Comparison of ENCODE assay signal across 11 cellular contexts in genomic region chr17:77387891-77388290, GRCh38.
DNase-seq lines count a peak whose midpoint lies in the region; ATAC-seq and TF ChIP-seq lines count a peak whose summit lies in the region.
"Had no signal": no experiment of that assay in that cellular context is flagged by ENCODE, and none has a peak within 500 bp of the region (broad histone marks: within the 10 kb centered on the region; RNA-seq: fewer than 3 reads in every experiment).

No MANE protein-coding gene starts in this region.

- H3K27ac ChIP-seq in BLaER1 treated with 17β-estradiol and CSF1 and Interleukin-3, amounts not matched to agents 10 nM and 100 nM, result peak overlapping the region; percentile 57 to 91 (median 85); a peak in 20 of 22 replicates
- H3K27ac ChIP-seq in Panc1 (ENCODE audit: low read length), result peak overlapping the region; percentile 84
- H3K27ac ChIP-seq in gastroesophageal sphincter, result peak overlapping the region; percentile 44 to 99 (median 92)

- H3K27ac Mint-ChIP-seq in progenitor cell of endocrine pancreas, result peak overlapping the region; percentile 88

- H3K27me3 ChIP-seq in BLaER1 treated with 17β-estradiol and CSF1 and Interleukin-3, amounts not matched to agents 10 nM and 100 nM, result no peaks in the 10 kb centered on the region
- no peaks in the 10 kb centered on the region for H3K27me3 ChIP-seq in Panc1 (ENCODE audit: control insufficient read depth, insufficient read depth, low read length)
- no peaks in the 10 kb centered on the region for H3K27me3 ChIP-seq in gastroesophageal sphincter
- H3K27me3 ChIP-seq in H7 (ENCODE audit: control insufficient read depth, insufficient read depth, low read length), result no peaks in the 10 kb centered on the region

- TF ChIP-seq EP300 in gastroesophageal sphincter (IDR thresholded peaks at IDR 0.05), result no peak

- no TSS peak for BruUV-seq in Panc1 (replicated peaks; lab: Mats Ljungman, UMichigan)

- H3K4me3 Mint-ChIP-seq in progenitor cell of endocrine pancreas (ENCODE audit: low read depth), result no peak overlapping the region

- WGBS in gastroesophageal sphincter (ENCODE audit: low coverage in 1 of 2), 2 donors, result 70% methylated on average over 4 of the region's 14 CpGs; no CpG with 5 or more reads in 1 of the 2 donors

- peak overlapping the region; percentile 67 to 84 (median 79); a peak in 21 of 22 replicates for H3K9ac ChIP-seq in BLaER1 treated with 17β-estradiol and CSF1 and Interleukin-3, amounts not matched to agents 10 nM and 100 nM

- no peak for TF ChIP-seq POLR2A in gastroesophageal sphincter (IDR thresholded peaks at IDR 0.05)

- intact Hi-C loops in Panc1 (cut with micrococcal nuclease; ENCODE audit: unreplicated experiment), result no loop called here

- TF ChIP-seq CTCF in Panc1 (IDR thresholded peaks at IDR 0.05) (no peak), gastroesophageal sphincter (IDR thresholded peaks at IDR 0.05) (no peak), progenitor cell of endocrine pancreas (IDR thresholded peaks at IDR 0.05; ENCODE audit: unreplicated experiment) (no peak)

- H3K36me3 Mint-ChIP-seq in progenitor cell of endocrine pancreas (ENCODE audit: insufficient read depth), result no peaks in the 10 kb centered on the region

- H3K36me3 ChIP-seq in BLaER1 treated with 17β-estradiol and CSF1 and Interleukin-3, amounts not matched to agents 10 nM and 100 nM, result peaks cover 0 to 27% (median 15%) of the 10 kb centered on the region in 11 experiments; a peak in 14 of 22 replicates
- H3K36me3 ChIP-seq in Panc1 (ENCODE audit: control insufficient read depth, insufficient read depth, low read length) (no peaks in the 10 kb centered on the region), gastroesophageal sphincter (no peaks in the 10 kb centered on the region), H7 (replicated peaks; ENCODE audit: control insufficient read depth, insufficient read depth, low read length) (no peaks in the 10 kb centered on the region; the same call in 1 of the 2 replicates)

- H3K27me3 Mint-ChIP-seq in progenitor cell of endocrine pancreas, result no peaks in the 10 kb centered on the region

- DNase-seq in Panc1 (ENCODE audit: low read depth, low spot score), result no peak
- no peak for DNase-seq in progenitor cell of endocrine pancreas (ENCODE audit: low spot score, unreplicated experiment)
- DNase-seq in HUDEP-2 (lab: John Stamatoyannopoulos, UW; ENCODE audit: unreplicated experiment in 76 of 76), result no peak
- no peak for DNase-seq in H7
- no peak for DNase-seq in NAMALWA (ENCODE audit: low spot score)
- DNase-seq in activated CD4-positive, alpha-beta T cell treated with anti-CD3 and anti-CD28 coated beads, Interleukin-2, amount 50 U/mL, for 4 hours, result no peak
- DNase-seq: kidney glomerular epithelial cell, NCI-H2081 treated with DMSO at 0.1 percent for 48 hours had no signal

- peaks cover 46 to 81% (median 60%) of the 10 kb centered on the region in 11 experiments for H4K20me1 ChIP-seq in BLaER1 treated with 17β-estradiol and CSF1 and Interleukin-3, amounts not matched to agents 10 nM and 100 nM

- peaks cover 83 to 99% (median 96%) of the 10 kb centered on the region in 10 experiments for H3K4me1 ChIP-seq in BLaER1 treated with 17β-estradiol and CSF1 and Interleukin-3, amounts not matched to agents 10 nM and 100 nM
- H3K4me1 ChIP-seq in Panc1 (ENCODE audit: control insufficient read depth, insufficient read depth, low read length) (peaks cover 95% of the 10 kb centered on the region), gastroesophageal sphincter (peaks cover 36 to 97% (median 92%) of the 10 kb centered on the region in 3 donors)

- H3K4me2 ChIP-seq in BLaER1 treated with 17β-estradiol and CSF1 and Interleukin-3, amounts not matched to agents 10 nM and 100 nM, result peak overlapping the region; percentile 91 to 100 (median 97)

- CTCF ChIA-PET in Panc1 (lab: Charles Lee), result no interaction called here

- no peaks in the 10 kb centered on the region for H3K9me3 ChIP-seq in BLaER1 treated with 17β-estradiol and CSF1 and Interleukin-3, amounts not matched to agents 10 nM and 100 nM (replicated peaks in 1 of 11)
- H3K9me3 ChIP-seq in Panc1 (ENCODE audit: control insufficient read depth, insufficient read depth, low read depth, low read length) (no peaks in the 10 kb centered on the region), gastroesophageal sphincter (no peaks in the 10 kb centered on the region)

- POLR2A ChIA-PET in Panc1 (lab: Charles Lee), result no interaction called here

- peak overlapping the region in 9 of 10 experiments; percentile 7 to 66 (median 53); a peak in 14 of 20 replicates for H3K4me3 ChIP-seq in BLaER1 treated with 17β-estradiol and CSF1 and Interleukin-3, amounts not matched to agents 10 nM and 100 nM
- no peak overlapping the region for H3K4me3 ChIP-seq in Panc1 (ENCODE audit: low read depth in 2 of 2, low read length in 2 of 2)
- H3K4me3 ChIP-seq in gastroesophageal sphincter, result peak overlapping the region in 1 of 2 donors; percentile 14
- no peak overlapping the region for H3K4me3 ChIP-seq in H7 (ENCODE audit: insufficient read depth, low read depth, low read length)

- in situ Hi-C loops in Panc1 (cut with HindIII; ENCODE audit: low pct_unique_long_range_greater_than_20kb, low sequenced_read_pairs), result no loop called here

- H3K4me1 Mint-ChIP-seq in progenitor cell of endocrine pancreas (ENCODE audit: low read depth), result peaks cover 77% of the 10 kb centered on the region

- no peak for ATAC-seq in Panc1
- ATAC-seq in gastroesophageal sphincter, result no peak

- H3K9me3 Mint-ChIP-seq in progenitor cell of endocrine pancreas (ENCODE audit: low read depth), result no peaks in the 10 kb centered on the region
- H3K9me3 Mint-ChIP-seq: T-helper 1 cell treated with Interleukin-12 subunit alpha and Interleukin-12 subunit beta and Interleukin-4 antibody, amounts not matched to agents 30 μg/mL and 1 μg/mL, for 36 hours had no signal

Comparison
In these comparisons a context has a peak if more than half of its experiments do, and no peak if none do; other contexts are left out.
1. H3K4me3 ChIP-seq: peak in BLaER1 treated with 17β-estradiol and CSF1 and Interleukin-3, amounts not matched to agents 10 nM and 100 nM (9 of 10); none in Panc1 (0 of 2) and H7 (single experiment).
2. Peak in every context shown above with its lines, with median percentiles within 50 percentile points of each other: H3K27ac ChIP-seq.